ENCODE assay signal across 16 cellular contexts in the genomic region with DNA sequence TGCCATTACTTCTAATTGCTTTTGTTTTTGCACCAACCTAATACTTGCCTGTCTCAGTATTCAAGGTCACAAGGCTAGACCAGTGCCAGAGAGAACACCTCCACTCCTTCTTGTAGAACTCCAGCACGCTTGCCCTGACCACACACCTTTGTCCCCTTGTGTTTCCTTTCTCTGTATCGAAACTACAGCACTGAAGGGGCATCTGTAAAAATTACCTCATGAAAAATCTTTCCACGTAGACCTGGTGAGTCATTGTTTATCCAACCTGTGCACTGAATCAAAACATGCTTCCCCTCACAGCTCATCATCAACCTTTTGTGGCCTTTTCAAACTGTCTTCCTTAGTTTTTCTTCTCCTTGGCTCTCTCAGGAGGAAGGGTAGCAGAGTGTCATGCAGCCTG.
A peak's percentile ranks its signal among the peaks of the same experiment; 100 is the strongest.
DNase-seq lines count a peak whose midpoint lies in the region; ATAC-seq and TF ChIP-seq lines count a peak whose summit lies in the region.
"Had no signal": no experiment of that assay in that cellular context is flagged by ENCODE, and none has a peak within 500 bp of the region (broad histone marks: within the 10 kb centered on the region; RNA-seq: fewer than 3 reads in every experiment).

No MANE protein-coding gene starts in this region.

- POLR2A ChIA-PET in activated CD8-positive, alpha-beta T cell treated with anti-CD3 and anti-CD28 coated beads for 36 hours (lab: Charles Lee): no interaction called here
- POLR2A ChIA-PET in activated CD8-positive, alpha-beta T cell treated with anti-CD3 and anti-CD28 coated beads, Interleukin-2, amount 10 ng/mL, durations not matched to agents 7 days and 5 days (lab: Charles Lee): no interaction called here

- no TSS peak for BruUV-seq in mammary epithelial cell (replicated peaks; lab: Mats Ljungman, UMichigan)

- H4K20me1 ChIP-seq in mammary epithelial cell (ENCODE audit: insufficient read depth, low read length): no peaks in the 10 kb centered on the region

- in situ Hi-C loops in mammary epithelial cell (cut with MboI; ENCODE audit: low sequenced_read_pairs in 2 of 2): loop anchor here (25.0 kb wide), 2 partner anchors 223 to 248 kb away; no protein-coding TSS in a partner anchor

- no peak overlapping the region for H3K4me3 ChIP-seq in mammary epithelial cell (replicated peaks in 1 of 3; ENCODE audit: insufficient read depth in 1 of 3, low read depth in 2 of 3, low read length in 3 of 3)
- no peak overlapping the region for H3K4me3 ChIP-seq in thoracic aorta

- peak; percentile 10 for ATAC-seq in activated CD8-positive, alpha-beta T cell treated with anti-CD3 and anti-CD28 coated beads for 36 hours
- ATAC-seq in activated CD8-positive, alpha-beta T cell treated with anti-CD3 and anti-CD28 coated beads, Interleukin-2, amount 10 ng/mL, durations not matched to agents 7 days and 5 days: no peak
- ATAC-seq in thoracic aorta (ENCODE audit: insufficient number of reproducible peaks, low FRiP score, low read depth): no peak

- intact Hi-C loops in activated CD8-positive, alpha-beta T cell treated with anti-CD3 and anti-CD28 coated beads for 36 hours (cut with micrococcal nuclease): no loop called here
- intact Hi-C loops in mammary epithelial cell (cut with micrococcal nuclease): loop anchor here (5.0 kb wide), 1 partner anchor 148 kb away; no protein-coding TSS in a partner anchor

- no peaks in the 10 kb centered on the region for H3K9me3 ChIP-seq in mammary epithelial cell (replicated peaks; ENCODE audit: insufficient read depth, low read length)
- H3K9me3 ChIP-seq in thoracic aorta: no peaks in the 10 kb centered on the region
- H3K9me3 ChIP-seq: Caco-2 had no signal

- no peak for DNase-seq in activated CD8-positive, alpha-beta T cell treated with anti-CD3 and anti-CD28 coated beads for 36 hours
- no peak for DNase-seq in activated CD8-positive, alpha-beta T cell treated with anti-CD3 and anti-CD28 coated beads, Interleukin-2, amount 10 ng/mL, durations not matched to agents 7 days and 5 days
- peak; percentile 5 for DNase-seq in HPDE6-E6E7 (ENCODE audit: extremely low spot score)
- DNase-seq in mammary epithelial cell: peak; percentile 86
- no peak for DNase-seq in thoracic aorta (ENCODE audit: low spot score)
- DNase-seq in chondrocyte (ENCODE audit: low spot score): no peak
- no peak for DNase-seq in cerebellar cortex (ENCODE audit: low spot score)
- no peak for DNase-seq in GM19240 (ENCODE audit: insufficient read length, low spot score)
- DNase-seq: activated B cell treated with CpG ODN at 0.5 μM for 24 hours; activated CD8-positive, alpha-beta memory T cell treated with anti-CD3 and anti-CD28 coated beads, Interleukin-2, amount 50 U/mL, for 48 hours; Caco-2; dermis blood vessel endothelial cell; occipital lobe; small intestine had no signal

- no peaks in the 10 kb centered on the region for H3K36me3 Mint-ChIP-seq in activated CD8-positive, alpha-beta T cell treated with anti-CD3 and anti-CD28 coated beads for 36 hours (ENCODE audit: low read depth)
- no peaks in the 10 kb centered on the region for H3K36me3 Mint-ChIP-seq in activated CD8-positive, alpha-beta T cell treated with anti-CD3 and anti-CD28 coated beads, Interleukin-2, amount 10 ng/mL, durations not matched to agents 7 days and 5 days (ENCODE audit: low read depth)
- no peaks in the 10 kb centered on the region for H3K36me3 Mint-ChIP-seq in chondrocyte (ENCODE audit: low read depth)
- H3K36me3 Mint-ChIP-seq: mesothelial cell of epicardium had no signal

- TF ChIP-seq CTCF in activated CD8-positive, alpha-beta T cell treated with anti-CD3 and anti-CD28 coated beads for 36 hours (IDR thresholded peaks at IDR 0.05): no peak
- no peak for TF ChIP-seq CTCF in mammary epithelial cell (conservative IDR thresholded peaks at IDR 0.05 in 1 of 2, IDR thresholded peaks at IDR 0.05 in 1 of 2; ENCODE audit: extremely low read depth in 1 of 2, insufficient read depth in 1 of 2, low read depth in 1 of 2, low read length in 2 of 2)
- TF ChIP-seq CTCF in thoracic aorta (IDR thresholded peaks at IDR 0.05): no peak
- TF ChIP-seq CTCF in chondrocyte (IDR thresholded peaks at IDR 0.05): no peak

- WGBS in mammary epithelial cell (ENCODE audit: low coverage, missing lambda C conversion rate): 29% methylated on average over 3 of the region's 3 CpGs

- H3K4me1 ChIP-seq in mammary epithelial cell (ENCODE audit: insufficient read depth, low read length) (peaks cover 28% of the 10 kb centered on the region), thoracic aorta (ENCODE audit: control insufficient read depth in 1 of 2, low read depth in 2 of 2) (peaks cover 14 to 59% of the 10 kb centered on the region in 2 donors)
- H3K4me1 ChIP-seq: Caco-2 had no signal

- no peak overlapping the region for H3K27ac Mint-ChIP-seq in activated CD8-positive, alpha-beta T cell treated with anti-CD3 and anti-CD28 coated beads for 36 hours
- no peak overlapping the region for H3K27ac Mint-ChIP-seq in activated CD8-positive, alpha-beta T cell treated with anti-CD3 and anti-CD28 coated beads, Interleukin-2, amount 10 ng/mL, durations not matched to agents 7 days and 5 days
- no peak overlapping the region for H3K27ac Mint-ChIP-seq in chondrocyte (ENCODE audit: unreplicated experiment)
- H3K27ac Mint-ChIP-seq: activated B cell treated with CpG ODN at 0.5 μM for 24 hours, mesothelial cell of epicardium had no signal

- no peaks in the 10 kb centered on the region for H3K9me3 Mint-ChIP-seq in activated CD8-positive, alpha-beta T cell treated with anti-CD3 and anti-CD28 coated beads for 36 hours
- no peaks in the 10 kb centered on the region for H3K9me3 Mint-ChIP-seq in activated CD8-positive, alpha-beta T cell treated with anti-CD3 and anti-CD28 coated beads, Interleukin-2, amount 10 ng/mL, durations not matched to agents 7 days and 5 days (ENCODE audit: insufficient read depth)
- H3K9me3 Mint-ChIP-seq in chondrocyte (ENCODE audit: low read depth): no peaks in the 10 kb centered on the region
- H3K9me3 Mint-ChIP-seq: activated B cell treated with CpG ODN at 0.5 μM for 24 hours, mesothelial cell of epicardium had no signal

- H3K27me3 ChIP-seq in mammary epithelial cell (ENCODE audit: insufficient read depth, low read length) (no peaks in the 10 kb centered on the region), thoracic aorta (replicated peaks; ENCODE audit: insufficient read depth) (no peaks in the 10 kb centered on the region)

- H3K27ac ChIP-seq in mammary epithelial cell (ENCODE audit: insufficient read depth, low read depth, low read length) (peak overlapping the region; percentile 23), thoracic aorta (peak overlapping the region; percentile 83 to 88)
- H3K27ac ChIP-seq: HL-60 had no signal

- no peaks in the 10 kb centered on the region for H3K4me1 Mint-ChIP-seq in activated CD8-positive, alpha-beta T cell treated with anti-CD3 and anti-CD28 coated beads for 36 hours (ENCODE audit: low read depth)
- H3K4me1 Mint-ChIP-seq in activated CD8-positive, alpha-beta T cell treated with anti-CD3 and anti-CD28 coated beads, Interleukin-2, amount 10 ng/mL, durations not matched to agents 7 days and 5 days (ENCODE audit: low read depth): no peaks in the 10 kb centered on the region
- H3K4me1 Mint-ChIP-seq in chondrocyte (ENCODE audit: low read depth): peaks cover 20% of the 10 kb centered on the region
- H3K4me1 Mint-ChIP-seq: activated B cell treated with CpG ODN at 0.5 μM for 24 hours had no signal

- H3K79me2 ChIP-seq in mammary epithelial cell (ENCODE audit: insufficient read depth, low read length): no peaks in the 10 kb centered on the region

- no peak overlapping the region for H3K9ac ChIP-seq in mammary epithelial cell (ENCODE audit: insufficient read depth, low read length)

- H3K4me3 Mint-ChIP-seq in activated CD8-positive, alpha-beta T cell treated with anti-CD3 and anti-CD28 coated beads for 36 hours: no peak overlapping the region
- no peak overlapping the region for H3K4me3 Mint-ChIP-seq in activated CD8-positive, alpha-beta T cell treated with anti-CD3 and anti-CD28 coated beads, Interleukin-2, amount 10 ng/mL, durations not matched to agents 7 days and 5 days
- no peak overlapping the region for H3K4me3 Mint-ChIP-seq in chondrocyte (ENCODE audit: unreplicated experiment)
- H3K4me3 Mint-ChIP-seq: activated B cell treated with CpG ODN at 0.5 μM for 24 hours, mesothelial cell of epicardium had no signal

- H3K4me2 ChIP-seq in mammary epithelial cell (ENCODE audit: insufficient read depth, low read depth, low read length): peak overlapping the region; percentile 10

- H2AFZ ChIP-seq in mammary epithelial cell (ENCODE audit: low read depth, low read length): peak overlapping the region; percentile 10

- H3K36me3 ChIP-seq in mammary epithelial cell (ENCODE audit: insufficient read depth, low read length) (no peaks in the 10 kb centered on the region), thoracic aorta (no peaks in the 10 kb centered on the region)

- no peaks in the 10 kb centered on the region for H3K27me3 Mint-ChIP-seq in activated CD8-positive, alpha-beta T cell treated with anti-CD3 and anti-CD28 coated beads for 36 hours
- H3K27me3 Mint-ChIP-seq in activated CD8-positive, alpha-beta T cell treated with anti-CD3 and anti-CD28 coated beads, Interleukin-2, amount 10 ng/mL, durations not matched to agents 7 days and 5 days (ENCODE audit: low read depth): peaks cover 2% of the 10 kb centered on the region
- H3K27me3 Mint-ChIP-seq in chondrocyte (ENCODE audit: low read depth): no peaks in the 10 kb centered on the region
- H3K27me3 Mint-ChIP-seq: activated B cell treated with CpG ODN at 0.5 μM for 24 hours had no signal

- CTCF ChIA-PET in activated CD8-positive, alpha-beta T cell treated with anti-CD3 and anti-CD28 coated beads for 36 hours (lab: Charles Lee): interaction anchor here (3.5 kb wide), 1 partner anchor 235 kb away, joined by 21 read pairs; no protein-coding TSS in a partner anchor
- CTCF ChIA-PET in activated CD8-positive, alpha-beta T cell treated with anti-CD3 and anti-CD28 coated beads, Interleukin-2, amount 10 ng/mL, durations not matched to agents 7 days and 5 days (lab: Charles Lee): interaction anchor here (0.6 to 1.2 kb wide), 3 partner anchors 8 to 1298 kb away, joined by 3 to 4 read pairs (median 3); no protein-coding TSS in a partner anchor
- CTCF ChIA-PET in mammary epithelial cell (lab: Charles Lee; ENCODE audit: low non-redundant PET): interaction anchor here (0.7 kb wide), 1 partner anchor 106 kb away, joined by 3 read pairs; no protein-coding TSS in a partner anchor

- dilution Hi-C loops in mammary epithelial cell (cut with HindIII; ENCODE audit: low sequenced_read_pairs): no loop called here

Comparison
In these comparisons a context has a peak if more than half of its experiments do, and no peak if none do; other contexts are left out.
1. DNase-seq: peak in HPDE6-E6E7 (single experiment) and mammary epithelial cell (single experiment); none in activated CD8-positive, alpha-beta T cell treated with anti-CD3 and anti-CD28 coated beads for 36 hours (single experiment), activated CD8-positive, alpha-beta T cell treated with anti-CD3 and anti-CD28 coated beads, Interleukin-2, amount 10 ng/mL, durations not matched to agents 7 days and 5 days (single experiment), thoracic aorta (single experiment), chondrocyte (single experiment), cerebellar cortex (single experiment) and GM19240 (single experiment).